1 cellular context compared by ENCODE assay signal in genomic region chr5:181221792-181222629, GRCh38.
A peak's percentile ranks its signal among the peaks of the same experiment; 100 is the strongest.
TF ChIP-seq lines count a peak whose summit lies in the region.

No MANE protein-coding gene starts in this region.

TF ChIP-seq in HepG2, 621 proteins besides CTCF, POLR2A, EP300 and RAD21 (continued from another document and continues in another):
- TF ChIP-seq HNF1B (CRISPR knock-in tag; IDR thresholded peaks at IDR 0.05): peak; percentile 32
- peak; percentile 65; the same call in 1 of the 2 replicates for TF ChIP-seq BRCA1 (CRISPR knock-in tag; IDR thresholded peaks at IDR 0.05)
- TF ChIP-seq ZNF615 (CRISPR knock-in tag; IDR thresholded peaks at IDR 0.05; ENCODE audit: borderline replicate concordance): no peak
- peak; percentile 32; the same call in 1 of the 2 replicates for TF ChIP-seq REL (CRISPR knock-in tag; conservative IDR thresholded peaks at IDR 0.05)
- no peak for TF ChIP-seq TCF12 (IDR thresholded peaks at IDR 0.05)
- TF ChIP-seq TCF12 (CRISPR knock-in tag; IDR thresholded peaks at IDR 0.05): peak; percentile 39; the same call in 1 of the 2 replicates
- no peak for TF ChIP-seq MAFF (IDR thresholded peaks at IDR 0.05; ENCODE audit: low read depth, low read length)
- no peak for TF ChIP-seq ZNF343 (CRISPR knock-in tag; IDR thresholded peaks at IDR 0.05)
- peak; percentile 74; the same call in 1 of the 2 replicates for TF ChIP-seq HES4 (CRISPR knock-in tag; IDR thresholded peaks at IDR 0.05; ENCODE audit: borderline replicate concordance)
- TF ChIP-seq ZNF737 (CRISPR knock-in tag; IDR thresholded peaks at IDR 0.05; ENCODE audit: borderline replicate concordance): no peak; the same call in 1 of the 2 replicates
- TF ChIP-seq DMTF1 (CRISPR knock-in tag; IDR thresholded peaks at IDR 0.05): no peak
- TF ChIP-seq ZNF251 (CRISPR knock-in tag; IDR thresholded peaks at IDR 0.05): no peak
- no peak for TF ChIP-seq ARID2 (CRISPR knock-in tag; IDR thresholded peaks at IDR 0.05; ENCODE audit: borderline replicate concordance)
- TF ChIP-seq MAFG (CRISPR knock-in tag; IDR thresholded peaks at IDR 0.05): no peak
- no peak for TF ChIP-seq ZBTB8A (CRISPR knock-in tag; IDR thresholded peaks at IDR 0.05; ENCODE audit: borderline replicate concordance, low read depth)
- 0 out of 2 replicates have a peak, but pooled peaks have one; percentile 26 for TF ChIP-seq YEATS4 (CRISPR knock-in tag; IDR thresholded peaks at IDR 0.05; ENCODE audit: borderline replicate concordance)
- TF ChIP-seq, protein P1, sequence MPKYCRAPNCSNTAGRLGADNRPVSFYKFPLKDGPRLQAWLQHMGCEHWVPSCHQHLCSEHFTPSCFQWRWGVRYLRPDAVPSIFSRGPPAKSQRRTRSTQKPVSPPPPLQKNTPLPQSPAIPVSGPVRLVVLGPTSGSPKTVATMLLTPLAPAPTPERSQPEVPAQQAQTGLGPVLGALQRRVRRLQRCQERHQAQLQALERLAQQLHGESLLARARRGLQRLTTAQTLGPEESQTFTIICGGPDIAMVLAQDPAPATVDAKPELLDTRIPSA (CRISPR knock-in tag; IDR thresholded peaks at IDR 0.05; ENCODE audit: borderline replicate concordance): no peak; the same call in 1 of the 2 replicates
- TF ChIP-seq RBM22 (optimal IDR thresholded peaks at IDR 0.05; ENCODE audit: low read length): no peak
- TF ChIP-seq EZH2 (conservative IDR thresholded peaks at IDR 0.05; ENCODE audit: low read depth, low read length): no peak
- TF ChIP-seq ZNF12 (CRISPR knock-in tag; IDR thresholded peaks at IDR 0.05): peak; percentile 45; the same call in 1 of the 2 replicates
- no peak for TF ChIP-seq SNAPC2 (CRISPR knock-in tag; IDR thresholded peaks at IDR 0.05)
- TF ChIP-seq NBN (conservative IDR thresholded peaks at IDR 0.05): no peak
- peak; percentile 85 for TF ChIP-seq ZNF816 (CRISPR knock-in tag; IDR thresholded peaks at IDR 0.05; ENCODE audit: borderline replicate concordance)
- peak; percentile 89 for TF ChIP-seq ZNF629 (CRISPR knock-in tag; conservative IDR thresholded peaks at IDR 0.05)
- TF ChIP-seq TFDP1 (CRISPR knock-in tag; IDR thresholded peaks at IDR 0.05; ENCODE audit: borderline replicate concordance): 0 out of 2 replicates have a peak, but pooled peaks have one; percentile 21
- TF ChIP-seq MXI1 (IDR thresholded peaks at IDR 0.05; ENCODE audit: borderline replicate concordance, low read depth, low read length): no peak; the same call in 2 of the 3 replicates
- no peak for TF ChIP-seq ZNF577 (CRISPR knock-in tag; IDR thresholded peaks at IDR 0.05; ENCODE audit: borderline replicate concordance, low read depth)
- no peak for TF ChIP-seq SP1 (IDR thresholded peaks at IDR 0.05)
- TF ChIP-seq SP1 (CRISPR knock-in tag; IDR thresholded peaks at IDR 0.05): peak; percentile 33; the same call in 1 of the 2 replicates
- no peak for TF ChIP-seq ZNF432 (CRISPR knock-in tag; IDR thresholded peaks at IDR 0.05; ENCODE audit: borderline replicate concordance)
- TF ChIP-seq ZNF256 (CRISPR knock-in tag; conservative IDR thresholded peaks at IDR 0.05): no peak; the same call in none of the 2 replicates
- peak; percentile 43; the same call in 1 of the 2 replicates for TF ChIP-seq HOXA9 (CRISPR knock-in tag; IDR thresholded peaks at IDR 0.05; ENCODE audit: borderline replicate concordance)
- TF ChIP-seq, protein P2, sequence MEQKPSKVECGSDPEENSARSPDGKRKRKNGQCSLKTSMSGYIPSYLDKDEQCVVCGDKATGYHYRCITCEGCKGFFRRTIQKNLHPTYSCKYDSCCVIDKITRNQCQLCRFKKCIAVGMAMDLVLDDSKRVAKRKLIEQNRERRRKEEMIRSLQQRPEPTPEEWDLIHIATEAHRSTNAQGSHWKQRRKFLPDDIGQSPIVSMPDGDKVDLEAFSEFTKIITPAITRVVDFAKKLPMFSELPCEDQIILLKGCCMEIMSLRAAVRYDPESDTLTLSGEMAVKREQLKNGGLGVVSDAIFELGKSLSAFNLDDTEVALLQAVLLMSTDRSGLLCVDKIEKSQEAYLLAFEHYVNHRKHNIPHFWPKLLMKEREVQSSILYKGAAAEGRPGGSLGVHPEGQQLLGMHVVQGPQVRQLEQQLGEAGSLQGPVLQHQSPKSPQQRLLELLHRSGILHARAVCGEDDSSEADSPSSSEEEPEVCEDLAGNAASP (CRISPR knock-in tag; IDR thresholded peaks at IDR 0.05; ENCODE audit: borderline replicate concordance): no peak; the same call in 1 of the 2 replicates
- TF ChIP-seq SRY (CRISPR knock-in tag; IDR thresholded peaks at IDR 0.05): peak; percentile 36; the same call in 1 of the 2 replicates
- TF ChIP-seq TBL1XR1 (IDR thresholded peaks at IDR 0.05; ENCODE audit: borderline replicate concordance, low read length, partially characterized antibody): peak; percentile 45
- TF ChIP-seq ZBTB7B (CRISPR knock-in tag; IDR thresholded peaks at IDR 0.05): peak; percentile 20
- no peak for TF ChIP-seq NFE2 (CRISPR knock-in tag; IDR thresholded peaks at IDR 0.05)
- TF ChIP-seq ZNF446 (CRISPR knock-in tag; IDR thresholded peaks at IDR 0.05): no peak
- no peak for TF ChIP-seq ZNF550 (CRISPR knock-in tag; IDR thresholded peaks at IDR 0.05; ENCODE audit: borderline replicate concordance)
- peak; percentile 66; the same call in 1 of the 2 replicates for TF ChIP-seq CAMTA2 (CRISPR knock-in tag; IDR thresholded peaks at IDR 0.05; ENCODE audit: borderline replicate concordance)
- TF ChIP-seq ZNF589 (CRISPR knock-in tag; conservative IDR thresholded peaks at IDR 0.05): peak; percentile 94
- no peak for TF ChIP-seq ZNF549 (CRISPR knock-in tag; IDR thresholded peaks at IDR 0.05)
- TF ChIP-seq, protein P3, sequence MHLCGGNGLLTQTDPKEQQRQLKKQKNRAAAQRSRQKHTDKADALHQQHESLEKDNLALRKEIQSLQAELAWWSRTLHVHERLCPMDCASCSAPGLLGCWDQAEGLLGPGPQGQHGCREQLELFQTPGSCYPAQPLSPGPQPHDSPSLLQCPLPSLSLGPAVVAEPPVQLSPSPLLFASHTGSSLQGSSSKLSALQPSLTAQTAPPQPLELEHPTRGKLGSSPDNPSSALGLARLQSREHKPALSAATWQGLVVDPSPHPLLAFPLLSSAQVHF (CRISPR knock-in tag; IDR thresholded peaks at IDR 0.05): no peak
- peak; percentile 22 for TF ChIP-seq ZFP1 (CRISPR knock-in tag; IDR thresholded peaks at IDR 0.05)
- peak in 1 of 2 experiments; percentile 34; a peak in 1 of 4 replicates for TF ChIP-seq NR2F1 (CRISPR knock-in tag; IDR thresholded peaks at IDR 0.05)
- TF ChIP-seq RFX1 (IDR thresholded peaks at IDR 0.05): no peak
- no peak for TF ChIP-seq RFX3 (CRISPR knock-in tag; IDR thresholded peaks at IDR 0.05)
- TF ChIP-seq, protein P4, sequence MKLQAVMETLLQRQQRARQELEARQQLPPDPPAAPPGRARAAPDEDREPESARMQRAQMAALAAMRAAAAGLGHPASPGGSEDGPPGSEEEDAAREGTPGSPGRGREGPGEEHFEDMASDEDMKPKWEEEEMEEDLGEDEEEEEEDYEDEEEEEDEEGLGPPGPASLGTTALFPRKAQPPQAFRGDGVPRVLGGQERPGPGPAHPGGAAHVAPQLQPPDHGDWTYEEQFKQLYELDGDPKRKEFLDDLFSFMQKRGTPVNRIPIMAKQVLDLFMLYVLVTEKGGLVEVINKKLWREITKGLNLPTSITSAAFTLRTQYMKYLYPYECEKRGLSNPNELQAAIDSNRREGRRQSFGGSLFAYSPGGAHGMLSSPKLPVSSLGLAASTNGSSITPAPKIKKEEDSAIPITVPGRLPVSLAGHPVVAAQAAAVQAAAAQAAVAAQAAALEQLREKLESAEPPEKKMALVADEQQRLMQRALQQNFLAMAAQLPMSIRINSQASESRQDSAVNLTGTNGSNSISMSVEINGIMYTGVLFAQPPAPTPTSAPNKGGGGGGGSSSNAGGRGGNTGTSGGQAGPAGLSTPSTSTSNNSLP (IDR thresholded peaks at IDR 0.05; ENCODE audit: low read depth, low read length): no peak
- 0 out of 2 replicates have a peak, but pooled peaks have one; percentile 68 for TF ChIP-seq ZNF713 (CRISPR knock-in tag; IDR thresholded peaks at IDR 0.05)
- TF ChIP-seq ESRRA (CRISPR knock-in tag; IDR thresholded peaks at IDR 0.05; ENCODE audit: low read depth): peak; percentile 27
- TF ChIP-seq JDP2 (CRISPR knock-in tag; IDR thresholded peaks at IDR 0.05; ENCODE audit: borderline replicate concordance): no peak
- 0 out of 2 replicates have a peak, but pooled peaks have one; percentile 44 for TF ChIP-seq KLF12 (CRISPR knock-in tag; IDR thresholded peaks at IDR 0.05; ENCODE audit: borderline replicate concordance)
- TF ChIP-seq FOXO4 (CRISPR knock-in tag; conservative IDR thresholded peaks at IDR 0.05): no peak
- no peak for TF ChIP-seq FOXA1 (IDR thresholded peaks at IDR 0.05)
- TF ChIP-seq FOXA1 (CRISPR knock-in tag; IDR thresholded peaks at IDR 0.05): no peak; the same call in 1 of the 2 replicates
- TF ChIP-seq ZFP90 (CRISPR knock-in tag; IDR thresholded peaks at IDR 0.05; ENCODE audit: borderline replicate concordance): no peak
- no peak; the same call in 1 of the 2 replicates for TF ChIP-seq DR1 (CRISPR knock-in tag; IDR thresholded peaks at IDR 0.05)
- peak; percentile 79 for TF ChIP-seq GTF3A (CRISPR knock-in tag; conservative IDR thresholded peaks at IDR 0.05)
- peak; percentile 4 for TF ChIP-seq HNF4A (CRISPR knock-in tag; IDR thresholded peaks at IDR 0.05)
- TF ChIP-seq GPN1 (CRISPR knock-in tag; IDR thresholded peaks at IDR 0.05; ENCODE audit: borderline replicate concordance): no peak
- no peak for TF ChIP-seq NFRKB (IDR thresholded peaks at IDR 0.05)
- no peak; the same call in 1 of the 2 replicates for TF ChIP-seq MED13 (CRISPR knock-in tag; IDR thresholded peaks at IDR 0.05)
- no peak for TF ChIP-seq PCBP1 (IDR thresholded peaks at IDR 0.05; ENCODE audit: borderline replicate concordance, low read depth, low read length)
- TF ChIP-seq STAG1 (CRISPR knock-in tag; IDR thresholded peaks at IDR 0.05): peak; percentile 13; the same call in 1 of the 2 replicates
- TF ChIP-seq SSRP1 (CRISPR knock-in tag; IDR thresholded peaks at IDR 0.05): peak; percentile 100
- peak; percentile 12 for TF ChIP-seq ZSCAN31 (CRISPR knock-in tag; IDR thresholded peaks at IDR 0.05; ENCODE audit: low read depth)
